Comparison of ENCODE assay signal across 8 cellular contexts in genomic region chr13:42272776-42273175, GRCh38. TPM values are rescaled to one million over a fixed set of nuclear protein-coding genes. Genes with fewer than 3 reads are reported as not detected.
DNase-seq lines count a peak whose midpoint lies in the region; ATAC-seq, FAIRE-seq and TF ChIP-seq lines count a peak whose summit lies in the region.

No MANE protein-coding gene starts in this region.

- peaks cover 53% of the 10 kb centered on the region for H3K79me2 ChIP-seq in astrocyte (ENCODE audit: insufficient read depth, low read length)

- DNase-seq in activated naive CD4-positive, alpha-beta T cell treated with anti-CD3 and anti-CD28 coated beads, Interleukin-2, amount 10 ng/mL, durations not matched to agents 7 days and 5 days = no peak
- no peak for DNase-seq in activated naive CD4-positive, alpha-beta T cell treated with anti-CD3 and anti-CD28 coated beads, Interleukin-2, amount 50 U/mL, for 16 hours
- DNase-seq in astrocyte (ENCODE audit: low read depth) = no peak
- no peak for DNase-seq in lower lobe of right lung
- DNase-seq in upper lobe of right lung = no peak

- H3K27ac ChIP-seq in astrocyte (ENCODE audit: low read depth, low read length) (peak overlapping the region; percentile 78), lower lobe of right lung (peak overlapping the region; percentile 93), upper lobe of right lung (peak overlapping the region; percentile 91)

- H3K4me1 Mint-ChIP-seq in activated naive CD4-positive, alpha-beta T cell treated with anti-CD3 and anti-CD28 coated beads, Interleukin-2, amount 10 ng/mL, durations not matched to agents 7 days and 5 days = peaks cover 60% of the 10 kb centered on the region
- peaks cover 12% of the 10 kb centered on the region for H3K4me1 Mint-ChIP-seq in astrocyte (ENCODE audit: low read depth, unreplicated experiment)

- peaks cover 20% of the 10 kb centered on the region for H4K20me1 ChIP-seq in astrocyte (ENCODE audit: insufficient read depth, low read length)

- peaks cover 4% of the 10 kb centered on the region for H3K9me3 Mint-ChIP-seq in activated naive CD4-positive, alpha-beta T cell treated with anti-CD3 and anti-CD28 coated beads, Interleukin-2, amount 10 ng/mL, durations not matched to agents 7 days and 5 days
- no peaks in the 10 kb centered on the region for H3K9me3 Mint-ChIP-seq in astrocyte (ENCODE audit: unreplicated experiment)

- no peak for FAIRE-seq in astrocyte (lab: Jason Lieb, UNC)

- peak overlapping the region; percentile 92 for H3K9ac ChIP-seq in astrocyte (ENCODE audit: low read length)

- H3K36me3 Mint-ChIP-seq in activated naive CD4-positive, alpha-beta T cell treated with anti-CD3 and anti-CD28 coated beads, Interleukin-2, amount 10 ng/mL, durations not matched to agents 7 days and 5 days = peaks cover 21% of the 10 kb centered on the region
- no peaks in the 10 kb centered on the region for H3K36me3 Mint-ChIP-seq in astrocyte (ENCODE audit: low read depth, unreplicated experiment)

- H2AFZ ChIP-seq in astrocyte (ENCODE audit: low read depth, low read length) = peak overlapping the region; percentile 85

- peaks cover 5% of the 10 kb centered on the region for H3K4me1 ChIP-seq in astrocyte (ENCODE audit: insufficient read depth, low read length)
- H3K4me1 ChIP-seq in lower lobe of right lung = peaks cover 18% of the 10 kb centered on the region
- H3K4me1 ChIP-seq in upper lobe of right lung = peaks cover 27% of the 10 kb centered on the region

- H3K27me3 ChIP-seq in astrocyte (ENCODE audit: insufficient read depth, low read length) (no peaks in the 10 kb centered on the region), lower lobe of right lung (ENCODE audit: low read depth) (no peaks in the 10 kb centered on the region), upper lobe of right lung (no peaks in the 10 kb centered on the region)

- H3K4me3 Mint-ChIP-seq in activated naive CD4-positive, alpha-beta T cell treated with anti-CD3 and anti-CD28 coated beads, Interleukin-2, amount 10 ng/mL, durations not matched to agents 7 days and 5 days = peak overlapping the region; percentile 97
- peak overlapping the region; percentile 98 for H3K4me3 Mint-ChIP-seq in astrocyte (ENCODE audit: unreplicated experiment)

- H3K9me3 ChIP-seq in astrocyte (ENCODE audit: insufficient read depth, low read depth, low read length) = no peaks in the 10 kb centered on the region
- H3K9me3 ChIP-seq in lower lobe of right lung = no peaks in the 10 kb centered on the region
- H3K9me3 ChIP-seq in upper lobe of right lung = no peaks in the 10 kb centered on the region

- peak overlapping the region; percentile 89 for H3K4me3 ChIP-seq in astrocyte (ENCODE audit: insufficient read depth, low read depth, low read length)
- peak overlapping the region; percentile 89 for H3K4me3 ChIP-seq in lower lobe of right lung
- peak overlapping the region; percentile 84 for H3K4me3 ChIP-seq in upper lobe of right lung

- peak overlapping the region; percentile 94 for H3K4me2 ChIP-seq in astrocyte (ENCODE audit: low read length)

- intact Hi-C loops in lower lobe of right lung (cut with DNase I) = no loop called here
- intact Hi-C loops in upper lobe of right lung (cut with DNase I) = no loop called here

- ATAC-seq in lower lobe of right lung (no peak), upper lobe of right lung (no peak), GM21360 (IDR thresholded peaks at IDR 0.05; ENCODE audit: unreplicated experiment) (no peak), GM21717 (IDR thresholded peaks at IDR 0.05; ENCODE audit: unreplicated experiment) (no peak), HG02870 (IDR thresholded peaks at IDR 0.05; ENCODE audit: unreplicated experiment) (no peak)

- H3K27me3 Mint-ChIP-seq in activated naive CD4-positive, alpha-beta T cell treated with anti-CD3 and anti-CD28 coated beads, Interleukin-2, amount 10 ng/mL, durations not matched to agents 7 days and 5 days = peaks cover 5% of the 10 kb centered on the region
- no peaks in the 10 kb centered on the region for H3K27me3 Mint-ChIP-seq in astrocyte (ENCODE audit: low read depth, unreplicated experiment)

- no peaks in the 10 kb centered on the region for H3K36me3 ChIP-seq in astrocyte (ENCODE audit: insufficient read depth, low read length)
- no peaks in the 10 kb centered on the region for H3K36me3 ChIP-seq in lower lobe of right lung
- H3K36me3 ChIP-seq in upper lobe of right lung = no peaks in the 10 kb centered on the region

- CTCF ChIA-PET in activated naive CD4-positive, alpha-beta T cell treated with anti-CD3 and anti-CD28 coated beads, Interleukin-2, amount 10 ng/mL, durations not matched to agents 7 days and 5 days (lab: Charles Lee) = interaction anchor here (1.2 kb wide), 1 partner anchor 206 kb away, joined by 3 read pairs; no protein-coding TSS in a partner anchor

- TF ChIP-seq CTCF in astrocyte (IDR thresholded peaks at IDR 0.05; ENCODE audit: insufficient read depth, low read depth, low read length) (no peak), lower lobe of right lung (IDR thresholded peaks at IDR 0.05) (no peak), upper lobe of right lung (IDR thresholded peaks at IDR 0.05) (no peak)

- peak overlapping the region; percentile 95 for H3K27ac Mint-ChIP-seq in activated naive CD4-positive, alpha-beta T cell treated with anti-CD3 and anti-CD28 coated beads, Interleukin-2, amount 10 ng/mL, durations not matched to agents 7 days and 5 days
- peak overlapping the region; percentile 72 for H3K27ac Mint-ChIP-seq in astrocyte (ENCODE audit: unreplicated experiment)

RNA-seq across cellular contexts. Expression of gene AKAP11, which starts 0.8 kb away (rescaled TPM):
- 29.2 and 29.7 TPM in 2 replicates for total RNA-seq in astrocyte
- total RNA-seq in lower lobe of right lung = 34.5 TPM
- 37.2 TPM for total RNA-seq in upper lobe of right lung
